ENCODE assay signal across 2 cellular contexts in the genomic region with DNA sequence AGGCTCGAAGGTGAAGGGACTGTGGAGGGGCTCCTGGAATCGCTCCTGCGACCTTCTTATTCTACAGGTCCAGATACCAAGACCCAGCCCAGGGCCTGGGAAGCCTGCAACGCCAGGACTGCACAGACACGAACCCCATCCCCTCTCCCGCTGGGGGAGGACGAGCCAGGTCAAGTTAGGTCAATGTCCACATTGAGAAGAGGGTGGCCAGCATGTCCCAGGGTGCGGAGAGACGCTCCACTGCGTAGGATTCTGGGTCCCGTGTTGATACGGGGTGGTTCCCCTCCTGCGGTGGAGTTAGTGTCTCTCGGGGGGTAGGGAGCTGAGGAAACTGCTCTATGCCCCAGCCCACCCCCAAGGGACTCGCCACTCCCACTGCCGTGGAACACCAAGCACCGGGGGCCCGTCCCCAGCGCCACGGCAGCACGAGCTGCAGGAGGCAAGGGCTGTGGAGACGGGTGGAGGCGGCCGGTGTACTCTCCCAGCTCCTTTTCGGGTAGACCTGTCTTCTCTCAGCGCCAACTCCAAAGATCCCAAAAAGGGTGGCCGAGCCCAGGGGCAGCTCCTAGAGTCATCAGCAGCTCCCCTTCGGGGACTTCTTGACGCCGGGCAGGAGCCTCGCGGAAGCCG.
A peak's percentile ranks its signal among the peaks of the same experiment; 100 is the strongest.
TF ChIP-seq lines count a peak whose summit lies in the region.

No MANE protein-coding gene starts in this region.

TF ChIP-seq in GM23338, 12 proteins besides CTCF, POLR2A, EP300 and RAD21:
- TF ChIP-seq, protein P1, sequence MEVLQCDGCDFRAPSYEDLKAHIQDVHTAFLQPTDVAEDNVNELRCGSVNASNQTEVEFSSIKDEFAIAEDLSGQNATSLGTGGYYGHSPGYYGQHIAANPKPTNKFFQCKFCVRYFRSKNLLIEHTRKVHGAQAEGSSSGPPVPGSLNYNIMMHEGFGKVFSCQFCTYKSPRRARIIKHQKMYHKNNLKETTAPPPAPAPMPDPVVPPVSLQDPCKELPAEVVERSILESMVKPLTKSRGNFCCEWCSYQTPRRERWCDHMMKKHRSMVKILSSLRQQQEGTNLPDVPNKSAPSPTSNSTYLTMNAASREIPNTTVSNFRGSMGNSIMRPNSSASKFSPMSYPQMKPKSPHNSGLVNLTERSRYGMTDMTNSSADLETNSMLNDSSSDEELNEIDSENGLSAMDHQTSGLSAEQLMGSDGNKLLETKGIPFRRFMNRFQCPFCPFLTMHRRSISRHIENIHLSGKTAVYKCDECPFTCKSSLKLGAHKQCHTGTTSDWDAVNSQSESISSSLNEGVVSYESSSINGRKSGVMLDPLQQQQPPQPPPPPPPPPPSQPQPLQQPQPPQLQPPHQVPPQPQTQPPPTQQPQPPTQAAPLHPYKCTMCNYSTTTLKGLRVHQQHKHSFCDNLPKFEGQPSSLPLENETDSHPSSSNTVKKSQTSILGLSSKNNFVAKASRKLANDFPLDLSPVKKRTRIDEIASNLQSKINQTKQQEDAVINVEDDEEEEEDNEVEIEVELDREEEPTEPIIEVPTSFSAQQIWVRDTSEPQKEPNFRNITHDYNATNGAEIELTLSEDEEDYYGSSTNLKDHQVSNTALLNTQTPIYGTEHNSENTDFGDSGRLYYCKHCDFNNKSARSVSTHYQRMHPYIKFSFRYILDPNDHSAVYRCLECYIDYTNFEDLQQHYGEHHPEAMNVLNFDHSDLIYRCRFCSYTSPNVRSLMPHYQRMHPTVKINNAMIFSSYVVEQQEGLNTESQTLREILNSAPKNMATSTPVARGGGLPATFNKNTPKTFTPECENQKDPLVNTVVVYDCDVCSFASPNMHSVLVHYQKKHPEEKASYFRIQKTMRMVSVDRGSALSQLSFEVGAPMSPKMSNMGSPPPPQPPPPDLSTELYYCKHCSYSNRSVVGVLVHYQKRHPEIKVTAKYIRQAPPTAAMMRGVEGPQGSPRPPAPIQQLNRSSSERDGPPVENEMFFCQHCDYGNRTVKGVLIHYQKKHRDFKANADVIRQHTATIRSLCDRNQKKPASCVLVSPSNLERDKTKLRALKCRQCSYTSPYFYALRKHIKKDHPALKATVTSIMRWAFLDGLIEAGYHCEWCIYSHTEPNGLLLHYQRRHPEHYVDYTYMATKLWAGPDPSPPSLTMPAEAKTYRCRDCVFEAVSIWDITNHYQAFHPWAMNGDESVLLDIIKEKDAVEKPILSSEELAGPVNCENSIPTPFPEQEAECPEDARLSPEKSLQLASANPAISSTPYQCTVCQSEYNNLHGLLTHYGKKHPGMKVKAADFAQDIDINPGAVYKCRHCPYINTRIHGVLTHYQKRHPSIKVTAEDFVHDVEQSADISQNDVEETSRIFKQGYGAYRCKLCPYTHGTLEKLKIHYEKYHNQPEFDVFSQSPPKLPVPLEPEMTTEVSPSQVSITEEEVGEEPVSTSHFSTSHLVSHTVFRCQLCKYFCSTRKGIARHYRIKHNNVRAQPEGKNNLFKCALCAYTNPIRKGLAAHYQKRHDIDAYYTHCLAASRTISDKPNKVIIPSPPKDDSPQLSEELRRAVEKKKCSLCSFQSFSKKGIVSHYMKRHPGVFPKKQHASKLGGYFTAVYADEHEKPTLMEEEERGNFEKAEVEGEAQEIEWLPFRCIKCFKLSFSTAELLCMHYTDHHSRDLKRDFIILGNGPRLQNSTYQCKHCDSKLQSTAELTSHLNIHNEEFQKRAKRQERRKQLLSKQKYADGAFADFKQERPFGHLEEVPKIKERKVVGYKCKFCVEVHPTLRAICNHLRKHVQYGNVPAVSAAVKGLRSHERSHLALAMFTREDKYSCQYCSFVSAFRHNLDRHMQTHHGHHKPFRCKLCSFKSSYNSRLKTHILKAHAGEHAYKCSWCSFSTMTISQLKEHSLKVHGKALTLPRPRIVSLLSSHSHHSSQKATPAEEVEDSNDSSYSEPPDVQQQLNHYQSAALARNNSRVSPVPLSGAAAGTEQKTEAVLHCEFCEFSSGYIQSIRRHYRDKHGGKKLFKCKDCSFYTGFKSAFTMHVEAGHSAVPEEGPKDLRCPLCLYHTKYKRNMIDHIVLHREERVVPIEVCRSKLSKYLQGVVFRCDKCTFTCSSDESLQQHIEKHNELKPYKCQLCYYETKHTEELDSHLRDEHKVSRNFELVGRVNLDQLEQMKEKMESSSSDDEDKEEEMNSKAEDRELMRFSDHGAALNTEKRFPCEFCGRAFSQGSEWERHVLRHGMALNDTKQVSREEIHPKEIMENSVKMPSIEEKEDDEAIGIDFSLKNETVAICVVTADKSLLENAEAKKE (CRISPR knock-in tag; IDR thresholded peaks at IDR 0.05), result no peak
- peak; percentile 29 for TF ChIP-seq EZH2 (IDR thresholded peaks at IDR 0.05; ENCODE audit: low read depth, unreplicated experiment)

TF ChIP-seq in K562, 482 proteins besides CTCF, POLR2A, EP300 and RAD21:
- TF ChIP-seq HMGN3 (IDR thresholded peaks at IDR 0.05; ENCODE audit: borderline replicate concordance, extremely low read depth, insufficient read length, low read depth, low read length) (peak; percentile 7), EGR1 (conservative IDR thresholded peaks at IDR 0.05) (no peak), NFYB (IDR thresholded peaks at IDR 0.05; ENCODE audit: extremely low read depth, insufficient read length) (no peak), MCM3 (IDR thresholded peaks at IDR 0.05) (0 out of 2 replicates have a peak, but pooled peaks have one; percentile 15), ZFP1 (CRISPR knock-in tag; IDR thresholded peaks at IDR 0.05) (no peak), HDAC6 (IDR thresholded peaks at IDR 0.05; ENCODE audit: low read depth, low read length) (0 out of 2 replicates have a peak, but pooled peaks have one; percentile 6), BRD4 (IDR thresholded peaks at IDR 0.05) (no peak), PHF21A (IDR thresholded peaks at IDR 0.05; ENCODE audit: borderline replicate concordance, low read depth) (no peak), TOE1 (IDR thresholded peaks at IDR 0.05; ENCODE audit: borderline replicate concordance) (no peak), TOE1 (CRISPR knock-in tag; IDR thresholded peaks at IDR 0.05; ENCODE audit: borderline replicate concordance, low read depth) (0 out of 2 replicates have a peak, but pooled peaks have one; percentile 73), ZNF780A (CRISPR knock-in tag; IDR thresholded peaks at IDR 0.05) (no peak), NFE2 (IDR thresholded peaks at IDR 0.05; ENCODE audit: low read depth) (no peak), CHD2 (IDR thresholded peaks at IDR 0.05; ENCODE audit: low read depth, low read length) (0 out of 2 replicates have a peak, but pooled peaks have one; percentile 14)
- TF ChIP-seq, protein P2, sequence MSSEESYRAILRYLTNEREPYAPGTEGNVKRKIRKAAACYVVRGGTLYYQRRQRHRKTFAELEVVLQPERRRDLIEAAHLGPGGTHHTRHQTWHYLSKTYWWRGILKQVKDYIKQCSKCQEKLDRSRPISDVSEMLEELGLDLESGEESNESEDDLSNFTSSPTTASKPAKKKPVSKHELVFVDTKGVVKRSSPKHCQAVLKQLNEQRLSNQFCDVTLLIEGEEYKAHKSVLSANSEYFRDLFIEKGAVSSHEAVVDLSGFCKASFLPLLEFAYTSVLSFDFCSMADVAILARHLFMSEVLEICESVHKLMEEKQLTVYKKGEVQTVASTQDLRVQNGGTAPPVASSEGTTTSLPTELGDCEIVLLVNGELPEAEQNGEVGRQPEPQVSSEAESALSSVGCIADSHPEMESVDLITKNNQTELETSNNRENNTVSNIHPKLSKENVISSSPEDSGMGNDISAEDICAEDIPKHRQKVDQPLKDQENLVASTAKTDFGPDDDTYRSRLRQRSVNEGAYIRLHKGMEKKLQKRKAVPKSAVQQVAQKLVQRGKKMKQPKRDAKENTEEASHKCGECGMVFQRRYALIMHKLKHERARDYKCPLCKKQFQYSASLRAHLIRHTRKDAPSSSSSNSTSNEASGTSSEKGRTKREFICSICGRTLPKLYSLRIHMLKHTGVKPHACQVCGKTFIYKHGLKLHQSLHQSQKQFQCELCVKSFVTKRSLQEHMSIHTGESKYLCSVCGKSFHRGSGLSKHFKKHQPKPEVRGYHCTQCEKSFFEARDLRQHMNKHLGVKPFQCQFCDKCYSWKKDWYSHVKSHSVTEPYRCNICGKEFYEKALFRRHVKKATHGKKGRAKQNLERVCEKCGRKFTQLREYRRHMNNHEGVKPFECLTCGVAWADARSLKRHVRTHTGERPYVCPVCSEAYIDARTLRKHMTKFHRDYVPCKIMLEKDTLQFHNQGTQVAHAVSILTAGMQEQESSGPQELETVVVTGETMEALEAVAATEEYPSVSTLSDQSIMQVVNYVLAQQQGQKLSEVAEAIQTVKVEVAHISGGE (CRISPR knock-in tag; IDR thresholded peaks at IDR 0.05), result no peak
- TF ChIP-seq, protein P3, sequence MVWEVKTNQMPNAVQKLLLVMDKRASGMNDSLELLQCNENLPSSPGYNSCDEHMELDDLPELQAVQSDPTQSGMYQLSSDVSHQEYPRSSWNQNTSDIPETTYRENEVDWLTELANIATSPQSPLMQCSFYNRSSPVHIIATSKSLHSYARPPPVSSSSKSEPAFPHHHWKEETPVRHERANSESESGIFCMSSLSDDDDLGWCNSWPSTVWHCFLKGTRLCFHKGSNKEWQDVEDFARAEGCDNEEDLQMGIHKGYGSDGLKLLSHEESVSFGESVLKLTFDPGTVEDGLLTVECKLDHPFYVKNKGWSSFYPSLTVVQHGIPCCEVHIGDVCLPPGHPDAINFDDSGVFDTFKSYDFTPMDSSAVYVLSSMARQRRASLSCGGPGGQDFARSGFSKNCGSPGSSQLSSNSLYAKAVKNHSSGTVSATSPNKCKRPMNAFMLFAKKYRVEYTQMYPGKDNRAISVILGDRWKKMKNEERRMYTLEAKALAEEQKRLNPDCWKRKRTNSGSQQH (CRISPR knock-in tag; IDR thresholded peaks at IDR 0.05), result no peak
- TF ChIP-seq, protein P4, sequence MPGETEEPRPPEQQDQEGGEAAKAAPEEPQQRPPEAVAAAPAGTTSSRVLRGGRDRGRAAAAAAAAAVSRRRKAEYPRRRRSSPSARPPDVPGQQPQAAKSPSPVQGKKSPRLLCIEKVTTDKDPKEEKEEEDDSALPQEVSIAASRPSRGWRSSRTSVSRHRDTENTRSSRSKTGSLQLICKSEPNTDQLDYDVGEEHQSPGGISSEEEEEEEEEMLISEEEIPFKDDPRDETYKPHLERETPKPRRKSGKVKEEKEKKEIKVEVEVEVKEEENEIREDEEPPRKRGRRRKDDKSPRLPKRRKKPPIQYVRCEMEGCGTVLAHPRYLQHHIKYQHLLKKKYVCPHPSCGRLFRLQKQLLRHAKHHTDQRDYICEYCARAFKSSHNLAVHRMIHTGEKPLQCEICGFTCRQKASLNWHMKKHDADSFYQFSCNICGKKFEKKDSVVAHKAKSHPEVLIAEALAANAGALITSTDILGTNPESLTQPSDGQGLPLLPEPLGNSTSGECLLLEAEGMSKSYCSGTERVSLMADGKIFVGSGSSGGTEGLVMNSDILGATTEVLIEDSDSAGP (CRISPR knock-in tag; IDR thresholded peaks at IDR 0.05), result peak; percentile 53; the same call in 1 of the 2 replicates
- TF ChIP-seq, protein P5, sequence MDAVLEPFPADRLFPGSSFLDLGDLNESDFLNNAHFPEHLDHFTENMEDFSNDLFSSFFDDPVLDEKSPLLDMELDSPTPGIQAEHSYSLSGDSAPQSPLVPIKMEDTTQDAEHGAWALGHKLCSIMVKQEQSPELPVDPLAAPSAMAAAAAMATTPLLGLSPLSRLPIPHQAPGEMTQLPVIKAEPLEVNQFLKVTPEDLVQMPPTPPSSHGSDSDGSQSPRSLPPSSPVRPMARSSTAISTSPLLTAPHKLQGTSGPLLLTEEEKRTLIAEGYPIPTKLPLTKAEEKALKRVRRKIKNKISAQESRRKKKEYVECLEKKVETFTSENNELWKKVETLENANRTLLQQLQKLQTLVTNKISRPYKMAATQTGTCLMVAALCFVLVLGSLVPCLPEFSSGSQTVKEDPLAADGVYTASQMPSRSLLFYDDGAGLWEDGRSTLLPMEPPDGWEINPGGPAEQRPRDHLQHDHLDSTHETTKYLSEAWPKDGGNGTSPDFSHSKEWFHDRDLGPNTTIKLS (IDR thresholded peaks at IDR 0.05; ENCODE audit: borderline replicate concordance, low read depth), result no peak
- TF ChIP-seq, protein P6, sequence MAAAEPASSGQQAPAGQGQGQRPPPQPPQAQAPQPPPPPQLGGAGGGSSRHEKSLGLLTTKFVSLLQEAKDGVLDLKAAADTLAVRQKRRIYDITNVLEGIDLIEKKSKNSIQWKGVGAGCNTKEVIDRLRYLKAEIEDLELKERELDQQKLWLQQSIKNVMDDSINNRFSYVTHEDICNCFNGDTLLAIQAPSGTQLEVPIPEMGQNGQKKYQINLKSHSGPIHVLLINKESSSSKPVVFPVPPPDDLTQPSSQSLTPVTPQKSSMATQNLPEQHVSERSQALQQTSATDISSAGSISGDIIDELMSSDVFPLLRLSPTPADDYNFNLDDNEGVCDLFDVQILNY (CRISPR knock-in tag; IDR thresholded peaks at IDR 0.05), result 0 out of 2 replicates have a peak, but pooled peaks have one; percentile 58
- TF ChIP-seq, protein P7, sequence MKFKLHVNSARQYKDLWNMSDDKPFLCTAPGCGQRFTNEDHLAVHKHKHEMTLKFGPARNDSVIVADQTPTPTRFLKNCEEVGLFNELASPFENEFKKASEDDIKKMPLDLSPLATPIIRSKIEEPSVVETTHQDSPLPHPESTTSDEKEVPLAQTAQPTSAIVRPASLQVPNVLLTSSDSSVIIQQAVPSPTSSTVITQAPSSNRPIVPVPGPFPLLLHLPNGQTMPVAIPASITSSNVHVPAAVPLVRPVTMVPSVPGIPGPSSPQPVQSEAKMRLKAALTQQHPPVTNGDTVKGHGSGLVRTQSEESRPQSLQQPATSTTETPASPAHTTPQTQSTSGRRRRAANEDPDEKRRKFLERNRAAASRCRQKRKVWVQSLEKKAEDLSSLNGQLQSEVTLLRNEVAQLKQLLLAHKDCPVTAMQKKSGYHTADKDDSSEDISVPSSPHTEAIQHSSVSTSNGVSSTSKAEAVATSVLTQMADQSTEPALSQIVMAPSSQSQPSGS (CRISPR knock-in tag; IDR thresholded peaks at IDR 0.05), result no peak
